ENCODE assay signal across 20 cellular contexts in the genomic region with DNA sequence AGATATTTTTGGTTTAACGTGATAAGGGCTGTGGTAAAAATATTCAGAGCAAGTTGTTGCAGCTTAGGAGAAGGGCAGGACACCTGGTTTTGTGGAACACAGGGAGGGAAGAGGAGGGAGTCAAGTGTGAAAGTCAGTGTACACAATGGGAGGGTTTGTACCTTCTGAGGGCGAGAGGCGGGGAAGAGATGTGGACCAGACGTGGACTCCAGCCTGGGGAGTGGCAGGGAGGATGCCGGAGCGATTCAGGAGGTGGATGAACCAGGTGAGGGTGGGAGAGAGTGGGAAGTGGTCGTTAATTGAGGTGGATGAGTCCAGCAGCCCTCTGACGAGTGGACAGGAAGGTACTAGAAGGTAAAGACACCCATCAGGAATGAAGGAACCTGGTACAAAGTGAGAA.
"Had no signal": no experiment of that assay in that cellular context is flagged by ENCODE, and none has a peak within 500 bp of the region (broad histone marks: within the 10 kb centered on the region; RNA-seq: fewer than 3 reads in every experiment).

No MANE protein-coding gene starts in this region.

- DNase-seq: activated gamma-delta T cell; activated T-cell treated with anti-CD3 and anti-CD28 coated beads, Interleukin-2, amount 50 U/mL, for 72 hours; cerebellar nuclear complex; effector memory CD8-positive, alpha-beta T cell; head of caudate nucleus; kidney; left lung; mammary epithelial cell; midbrain; stimulated activated CD4-positive, alpha-beta T cell treated with anti-CD3 and anti-CD28 coated beads, Interleukin-15, amount 100 ng/mL, for 24 hours; stimulated activated CD4-positive, alpha-beta T cell treated with anti-CD3 and anti-CD28 coated beads, Interleukin-2, amount 100 ng/mL, for 48 hours; stimulated activated naive CD8-positive, alpha-beta T cell treated with anti-CD3 and anti-CD28 coated beads, Interleukin-15, amount 100 ng/mL, for 72 hours; T1000 had no signal

- H3K27me3 Mint-ChIP-seq: activated naive CD4-positive, alpha-beta T cell treated with anti-CD3 and anti-CD28 coated beads, Interleukin-2, amount 50 U/mL, for 24 hours; effector memory CD8-positive, alpha-beta T cell; stimulated activated naive CD8-positive, alpha-beta T cell treated with anti-CD3 and anti-CD28 coated beads, Interleukin-15, amount 100 ng/mL, for 72 hours; type B pancreatic cell had no signal

- ATAC-seq: activated CD4-positive, CD25-positive, alpha-beta regulatory T cell treated with anti-CD3 and anti-CD28 coated beads, Interleukin-2, amount 50 U/mL, for 24 hours; effector memory CD8-positive, alpha-beta T cell; left lung; stimulated activated naive CD8-positive, alpha-beta T cell treated with anti-CD3 and anti-CD28 coated beads, Interleukin-15, amount 100 ng/mL, for 72 hours had no signal

- H3K9me3 ChIP-seq: left lung, prostate gland, suprapubic skin had no signal

- H3K27me3 ChIP-seq: left lung, right atrium auricular region, suprapubic skin had no signal

- H3K4me3 ChIP-seq: left lung, prostate gland, right atrium auricular region, skin epidermis, suprapubic skin had no signal

- H3K27ac ChIP-seq: left lung, prostate gland, right atrium auricular region had no signal

- H3K9me3 Mint-ChIP-seq: activated naive CD4-positive, alpha-beta T cell treated with anti-CD3 and anti-CD28 coated beads, Interleukin-2, amount 50 U/mL, for 24 hours; effector memory CD8-positive, alpha-beta T cell; stimulated activated naive CD8-positive, alpha-beta T cell treated with anti-CD3 and anti-CD28 coated beads, Interleukin-15, amount 100 ng/mL, for 72 hours had no signal

- H3K36me3 ChIP-seq: left lung, prostate gland, right atrium auricular region, suprapubic skin had no signal

- H3K36me3 Mint-ChIP-seq: activated naive CD4-positive, alpha-beta T cell treated with anti-CD3 and anti-CD28 coated beads, Interleukin-2, amount 50 U/mL, for 24 hours; type B pancreatic cell had no signal

- H3K4me3 Mint-ChIP-seq: activated naive CD4-positive, alpha-beta T cell treated with anti-CD3 and anti-CD28 coated beads, Interleukin-2, amount 50 U/mL, for 24 hours; activated T-cell treated with anti-CD3 and anti-CD28 coated beads, Interleukin-2, amount 50 U/mL, for 72 hours; effector memory CD8-positive, alpha-beta T cell; stimulated activated naive CD8-positive, alpha-beta T cell treated with anti-CD3 and anti-CD28 coated beads, Interleukin-15, amount 100 ng/mL, for 72 hours; type B pancreatic cell had no signal

- H3K27ac Mint-ChIP-seq: activated T-cell treated with anti-CD3 and anti-CD28 coated beads, Interleukin-2, amount 50 U/mL, for 72 hours; effector memory CD8-positive, alpha-beta T cell had no signal
